ENCODE assay signal across 11 cellular contexts in genomic region chr1:196464545-196464944, GRCh38.
DNase-seq lines count a peak whose midpoint lies in the region; ATAC-seq and TF ChIP-seq lines count a peak whose summit lies in the region.
"Had no signal": no experiment of that assay in that cellular context is flagged by ENCODE, and none has a peak within 500 bp of the region (broad histone marks: within the 10 kb centered on the region; RNA-seq: fewer than 3 reads in every experiment).

No MANE protein-coding gene starts in this region.

- POLR2A ChIA-PET in AG04449 (lab: Yijun Ruan, JAX), result no interaction called here

- TF ChIP-seq CTCF in AG04449 (IDR thresholded peaks at IDR 0.05; ENCODE audit: insufficient read depth, low read length, missing control alignments) (no peak), fibroblast of villous mesenchyme (IDR thresholded peaks at IDR 0.05; ENCODE audit: insufficient read depth, low read depth, low read length) (no peak)

- CTCF ChIA-PET in AG04449 (lab: Yijun Ruan, JAX), result no interaction called here

- DNase-seq in AG04449 (ENCODE audit: low read depth, low spot score) (peak; percentile 45), GM04504 (ENCODE audit: low read depth) (peak; percentile 76), RPMI7951 (ENCODE audit: low read depth) (peak; percentile 27), fibroblast of villous mesenchyme (ENCODE audit: low read depth) (peak; percentile 40), activated T-cell treated with anti-CD3 and anti-CD28 coated beads for 4 hours (no peak), HuH-7 (ENCODE audit: low spot score) (no peak), T-helper 2 cell (no peak)
- DNase-seq: activated T-cell treated with anti-CD3 and anti-CD28 coated beads, Interleukin-2, amount 50 U/mL, for 72 hours; upper lobe of right lung had no signal

- ATAC-seq in HG02588 (IDR thresholded peaks at IDR 0.05; ENCODE audit: unreplicated experiment), result no peak
- ATAC-seq: activated T-cell treated with anti-CD3 and anti-CD28 coated beads, Interleukin-2, amount 50 U/mL, for 72 hours; upper lobe of right lung had no signal

- H3K4me3 ChIP-seq in AG04449 (ENCODE audit: low read depth, low read length) (no peak overlapping the region), fibroblast of villous mesenchyme (ENCODE audit: low read depth, low read length) (no peak overlapping the region)
- H3K4me3 ChIP-seq: BLaER1 treated with 17β-estradiol and CSF1 and Interleukin-3, amounts not matched to agents 10 nM and 100 nM; upper lobe of right lung had no signal

Comparison
In these comparisons a context has a peak if more than half of its experiments do, and no peak if none do; other contexts are left out.
1. DNase-seq: peak in AG04449 (single experiment), GM04504 (single experiment), RPMI7951 (single experiment) and fibroblast of villous mesenchyme (single experiment); none in activated T-cell treated with anti-CD3 and anti-CD28 coated beads for 4 hours (single experiment), HuH-7 (single experiment) and T-helper 2 cell (0 of 5).